In genomic region chr15:69215636-69216035, GRCh38 we compare ENCODE assay signal across 20 cellular contexts. TPM values are rescaled to one million over a fixed set of nuclear protein-coding genes. Genes with fewer than 3 reads are reported as not detected.
A peak's percentile ranks its signal among the peaks of the same experiment; 100 is the strongest.
DNase-seq lines count a peak whose midpoint lies in the region; ATAC-seq, FAIRE-seq and TF ChIP-seq lines count a peak whose summit lies in the region.
"Had no signal": no experiment of that assay in that cellular context is flagged by ENCODE, and none has a peak within 500 bp of the region (broad histone marks: within the 10 kb centered on the region; RNA-seq: fewer than 3 reads in every experiment).

No MANE protein-coding gene starts in this region.

- H3K9me2 ChIP-seq in SK-N-SH: no peaks in the 10 kb centered on the region; the same call in 1 of the 2 replicates

- intact Hi-C loops in pancreas (cut with DNase I): no loop called here

- no peak overlapping the region for H3K4me2 ChIP-seq in SK-N-SH
- H3K4me2 ChIP-seq: BLaER1 had no signal

- DNase-seq in DMS53 treated with DMSO at 0.1 percent for 48 hours (lab: John Stamatoyannopoulos, UW; ENCODE audit: unreplicated experiment) (peak; percentile 28), RWPE2 (ENCODE audit: low spot score) (no peak), pancreas (no peak), nephron progenitor cell (no peak), SK-N-SH (no peak)
- DNase-seq: Caco-2; CD4-positive, CD25-positive, alpha-beta regulatory T cell; CD8-positive, alpha-beta T cell; DMS153; DMS79 treated with DMSO at 0.1 percent for 48 hours; GF-D8; GOT3 had no signal

- no peaks in the 10 kb centered on the region for H3F3A ChIP-seq in SK-N-SH (replicated peaks; ENCODE audit: insufficient read depth)

- H3K9me3 ChIP-seq in RWPE2 (ENCODE audit: severe bottlenecking) (no peaks in the 10 kb centered on the region), pancreas (no peaks in the 10 kb centered on the region), SK-N-SH (peaks cover 15% of the 10 kb centered on the region; the same call in 1 of the 2 replicates)
- H3K9me3 ChIP-seq: Caco-2, HAP-1 had no signal

- peaks cover 9% of the 10 kb centered on the region for H3K9me3 Mint-ChIP-seq in nephron progenitor cell
- H3K9me3 Mint-ChIP-seq: CD8-positive, alpha-beta T cell had no signal

- no peaks in the 10 kb centered on the region for H3K4me1 Mint-ChIP-seq in nephron progenitor cell
- H3K4me1 Mint-ChIP-seq: B cell had no signal

- peaks cover 10% of the 10 kb centered on the region for H3K36me3 Mint-ChIP-seq in nephron progenitor cell (ENCODE audit: low read depth)
- H3K36me3 Mint-ChIP-seq: CD8-positive, alpha-beta T cell had no signal

- CTCF ChIA-PET in SK-N-SH (lab: Yijun Ruan, JAX): interaction anchor here (1.2 kb wide), 1 partner anchor 156 kb away, joined by 4 read pairs; no protein-coding TSS in a partner anchor

- H3K27me3 Mint-ChIP-seq in nephron progenitor cell (ENCODE audit: low read depth, poor library complexity): peaks cover 4% of the 10 kb centered on the region
- H3K27me3 Mint-ChIP-seq: B cell; CD4-positive, CD25-positive, alpha-beta regulatory T cell had no signal

- no peak for TF ChIP-seq RAD21 in SK-N-SH (IDR thresholded peaks at IDR 0.05; ENCODE audit: low read length)

- no peaks in the 10 kb centered on the region for H3K79me2 ChIP-seq in SK-N-SH (ENCODE audit: insufficient read depth)

- POLR2A ChIA-PET in SK-N-SH (lab: Yijun Ruan, JAX): no interaction called here

- H3K27ac Mint-ChIP-seq in nephron progenitor cell: no peak overlapping the region
- H3K27ac Mint-ChIP-seq: B cell; CD8-positive, alpha-beta T cell had no signal

- H3K27ac ChIP-seq in RWPE2 (ENCODE audit: poor library complexity, severe bottlenecking): no peak overlapping the region
- no peak overlapping the region for H3K27ac ChIP-seq in pancreas
- H3K27ac ChIP-seq in SK-N-SH (ENCODE audit: low read depth in 2 of 2, low read length in 1 of 2): no peak overlapping the region
- H3K27ac ChIP-seq: BLaER1, C4-2B had no signal

- no peaks in the 10 kb centered on the region for H4K20me1 ChIP-seq in SK-N-SH (ENCODE audit: insufficient read depth)
- H4K20me1 ChIP-seq: BLaER1 had no signal

- FAIRE-seq in pancreas (lab: Jason Lieb, UNC): peak; percentile 17
- FAIRE-seq: GM12891, GM18507, H54 had no signal

- H3K36me3 ChIP-seq in RWPE2 (ENCODE audit: low read depth): no peaks in the 10 kb centered on the region
- H3K36me3 ChIP-seq in pancreas: no peaks in the 10 kb centered on the region
- peaks cover 0 to 14% of the 10 kb centered on the region in 2 experiments for H3K36me3 ChIP-seq in SK-N-SH (replicated peaks in 1 of 2; ENCODE audit: control insufficient read depth in 1 of 2, insufficient read depth in 2 of 2, low read length in 1 of 2)
- H3K36me3 ChIP-seq: BLaER1, HAP-1 had no signal

- H3K9ac ChIP-seq in SK-N-SH: no peak overlapping the region
- H3K9ac ChIP-seq: BLaER1 had no signal

- ATAC-seq in RWPE2 (ENCODE audit: low read depth) (peak; percentile 29; the same call in 1 of the 3 replicates), pancreas (no peak), HG02973 (IDR thresholded peaks at IDR 0.05; ENCODE audit: unreplicated experiment) (no peak)
- ATAC-seq: CD8-positive, alpha-beta T cell had no signal

- TF ChIP-seq EP300 in SK-N-SH (IDR thresholded peaks at IDR 0.05; ENCODE audit: borderline replicate concordance in 1 of 2, low read depth in 1 of 2, low read length in 1 of 2): no peak

- H2AFZ ChIP-seq in SK-N-SH (ENCODE audit: low read depth): no peak overlapping the region

- H3K27me3 ChIP-seq in RWPE2 (ENCODE audit: insufficient read depth, poor library complexity, severe bottlenecking) (peaks cover 3% of the 10 kb centered on the region), pancreas (no peaks in the 10 kb centered on the region), SK-N-SH (ENCODE audit: insufficient read depth) (no peaks in the 10 kb centered on the region)
- H3K27me3 ChIP-seq: BLaER1 had no signal

- no peak overlapping the region for H3K4me3 ChIP-seq in RWPE2 (ENCODE audit: severe bottlenecking)
- H3K4me3 ChIP-seq in pancreas: no peak overlapping the region
- no peak overlapping the region for H3K4me3 ChIP-seq in SK-N-SH (ENCODE audit: low read depth in 2 of 2, low read length in 1 of 2)
- H3K4me3 ChIP-seq: BLaER1, HAP-1 had no signal

- H3K4me1 ChIP-seq in RWPE2 (ENCODE audit: insufficient read depth, poor library complexity, severe bottlenecking) (no peaks in the 10 kb centered on the region), pancreas (peaks cover 0 to 5% (median 4%) of the 10 kb centered on the region in 3 donors), SK-N-SH (ENCODE audit: control insufficient read depth in 1 of 2, insufficient read depth in 2 of 2, low read depth in 1 of 2, low read length in 1 of 2) (no peaks in the 10 kb centered on the region)
- H3K4me1 ChIP-seq: BLaER1 had no signal

- H3K4me3 Mint-ChIP-seq in nephron progenitor cell: no peak overlapping the region
- H3K4me3 Mint-ChIP-seq: B cell; CD4-positive, CD25-positive, alpha-beta regulatory T cell; CD8-positive, alpha-beta T cell had no signal

- TF ChIP-seq CTCF in RWPE2 (IDR thresholded peaks at IDR 0.05; ENCODE audit: poor library complexity, severe bottlenecking): no peak
- TF ChIP-seq CTCF in pancreas (IDR thresholded peaks at IDR 0.05): no peak
- TF ChIP-seq CTCF in nephron progenitor cell (IDR thresholded peaks at IDR 0.05): no peak
- no peak for TF ChIP-seq CTCF in SK-N-SH (IDR thresholded peaks at IDR 0.05)

TF ChIP-seq in SK-N-SH, 30 proteins besides CTCF, POLR2A, EP300 and RAD21:
- TF ChIP-seq SIN3A (IDR thresholded peaks at IDR 0.05; ENCODE audit: borderline replicate concordance, low read depth, low read length) (no peak), TCF12 (IDR thresholded peaks at IDR 0.05) (no peak), GABPA (IDR thresholded peaks at IDR 0.05; ENCODE audit: low read depth) (no peak), YY1 (IDR thresholded peaks at IDR 0.05; ENCODE audit: low read depth) (no peak), SMC3 (IDR thresholded peaks at IDR 0.05; ENCODE audit: low read depth, low read length) (no peak), MEF2A (IDR thresholded peaks at IDR 0.05; ENCODE audit: borderline replicate concordance, low read depth) (no peak), RFX5 (IDR thresholded peaks at IDR 0.05; ENCODE audit: low read length) (no peak), PBX3 (IDR thresholded peaks at IDR 0.05) (no peak), REST (IDR thresholded peaks at IDR 0.05; ENCODE audit: low read depth, low read length) (no peak), JUND (IDR thresholded peaks at IDR 0.05) (no peak), USF2 (IDR thresholded peaks at IDR 0.05; ENCODE audit: borderline replicate concordance, low read depth, low read length) (no peak), NRF1 (IDR thresholded peaks at IDR 0.05; ENCODE audit: low read depth, low read length) (no peak), CHD2 (IDR thresholded peaks at IDR 0.05; ENCODE audit: low read length, partially characterized antibody) (no peak), POLR2AphosphoS5 (IDR thresholded peaks at IDR 0.05; ENCODE audit: low read depth, low read length) (no peak), NFIC (IDR thresholded peaks at IDR 0.05; ENCODE audit: borderline replicate concordance) (no peak), MXI1 (IDR thresholded peaks at IDR 0.05; ENCODE audit: low read depth, low read length) (no peak), EZH2phosphoT487 (IDR thresholded peaks at IDR 0.05; ENCODE audit: borderline replicate concordance, low read depth) (no peak)

RNA-seq across cellular contexts. Expression of gene GLCE, which starts 55.2 kb away (rescaled TPM):
- 10 to 100 TPM in 1 of 6 donors, 1 to 10 TPM in 5; 4.3 to 10.8 (median 5.9) TPM for total RNA-seq in pancreas
- 1 to 10 TPM; 2.7 to 7.5 TPM for polyA plus RNA-seq in pancreas
- 19.5 and 25.0 TPM in 2 replicates for polyA plus RNA-seq in SK-N-SH (2012; rRNA removed)
- 28.0 and 29.3 TPM in 2 replicates for polyA plus RNA-seq in SK-N-SH (2012; cell fraction: cytosol; rRNA removed)
- 7.7 and 17.4 TPM in 2 replicates for polyA plus RNA-seq in SK-N-SH (2012; cell fraction: nucleus; rRNA removed)
